ENCODE assay signal across 1 cellular context in genomic region chr18:51390695-51391094, GRCh38.
TF ChIP-seq lines count a peak whose summit lies in the region.

No MANE protein-coding gene starts in this region.

TF ChIP-seq in H1, 55 proteins besides CTCF, POLR2A, EP300 and RAD21 (continued from another document):
- TF ChIP-seq CHD7 (IDR thresholded peaks at IDR 0.05; ENCODE audit: insufficient replicate concordance, low read length), result no peak
- no peak for TF ChIP-seq ATF2 (IDR thresholded peaks at IDR 0.05; ENCODE audit: low read length)
- TF ChIP-seq EZH2 (IDR thresholded peaks at IDR 0.05; ENCODE audit: low read depth, low read length, severe bottlenecking), result no peak
- TF ChIP-seq POU5F1 (IDR thresholded peaks at IDR 0.05; ENCODE audit: low read depth, low read length), result no peak
- no peak for TF ChIP-seq RBBP5 (IDR thresholded peaks at IDR 0.05; ENCODE audit: borderline replicate concordance, low read depth, low read length)
- no peak for TF ChIP-seq TAF7 (optimal IDR thresholded peaks at IDR 0.05; ENCODE audit: borderline replicate concordance, low read depth, low read length)
- TF ChIP-seq MAFK (IDR thresholded peaks at IDR 0.05; ENCODE audit: low read depth, low read length), result no peak
- TF ChIP-seq BCL11A (IDR thresholded peaks at IDR 0.05; ENCODE audit: low read depth in 2 of 2, low read length in 2 of 2), result no peak
- TF ChIP-seq CBX5 (IDR thresholded peaks at IDR 0.05; ENCODE audit: low read depth, low read length), result no peak
- TF ChIP-seq EGR1 (IDR thresholded peaks at IDR 0.05; ENCODE audit: borderline replicate concordance, low read depth, low read length), result no peak
- no peak for TF ChIP-seq CEBPB (IDR thresholded peaks at IDR 0.05; ENCODE audit: low read depth, low read length)
- no peak for TF ChIP-seq NANOG (IDR thresholded peaks at IDR 0.05; ENCODE audit: insufficient read depth, low read depth, low read length, poor library complexity, severe bottlenecking)
- TF ChIP-seq KDM1A (IDR thresholded peaks at IDR 0.05; ENCODE audit: borderline replicate concordance, low read length), result no peak
- no peak for TF ChIP-seq KDM5A (IDR thresholded peaks at IDR 0.05; ENCODE audit: low read length)
- TF ChIP-seq USF2 (IDR thresholded peaks at IDR 0.05; ENCODE audit: low read length), result no peak
- no peak for TF ChIP-seq TBP (IDR thresholded peaks at IDR 0.05; ENCODE audit: low read depth, low read length)
- no peak for TF ChIP-seq CBX8 (IDR thresholded peaks at IDR 0.05; ENCODE audit: borderline replicate concordance, low read depth, low read length)
TF ChIP-seq in H1: peak in this region for 0.
